Comparison of ENCODE assay signal across 1 cellular context in the genomic region with DNA sequence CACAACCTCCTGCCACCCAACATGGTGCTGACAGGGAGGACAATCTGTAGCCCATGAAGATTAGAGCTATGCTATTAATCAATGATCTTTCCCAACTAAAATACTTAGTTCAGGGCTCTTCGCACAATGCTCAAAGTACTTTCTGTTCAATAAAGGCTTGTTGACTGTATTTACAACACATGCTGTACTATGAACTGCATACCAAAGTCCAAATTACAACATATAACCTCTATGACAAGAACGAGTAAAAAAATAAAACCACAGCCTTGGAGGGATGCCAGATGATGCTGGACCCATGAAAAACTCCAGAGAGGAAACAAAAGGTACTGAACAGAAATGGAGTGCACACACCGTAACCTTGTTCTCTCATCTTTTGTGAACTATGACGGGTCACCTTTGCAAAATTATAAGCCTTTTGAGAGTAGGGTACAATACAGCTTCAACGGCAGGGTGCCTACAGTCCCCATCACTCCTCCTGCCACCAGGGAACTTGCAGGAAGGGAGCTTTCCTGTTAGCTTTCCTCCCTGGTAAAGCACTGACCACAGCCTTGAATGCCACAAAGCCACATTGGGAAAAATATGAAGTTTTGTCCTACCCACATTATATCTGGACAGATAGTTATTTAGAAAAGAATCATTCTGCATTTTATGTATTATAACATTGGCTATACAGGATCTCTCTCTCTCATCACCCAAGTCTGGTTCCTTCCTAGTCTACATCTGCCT.
TF ChIP-seq lines count a peak whose summit lies in the region.

No MANE protein-coding gene starts in this region.

TF ChIP-seq in K562, 482 proteins besides CTCF, POLR2A, EP300 and RAD21 (continued from another document):
- TF ChIP-seq, protein P1, sequence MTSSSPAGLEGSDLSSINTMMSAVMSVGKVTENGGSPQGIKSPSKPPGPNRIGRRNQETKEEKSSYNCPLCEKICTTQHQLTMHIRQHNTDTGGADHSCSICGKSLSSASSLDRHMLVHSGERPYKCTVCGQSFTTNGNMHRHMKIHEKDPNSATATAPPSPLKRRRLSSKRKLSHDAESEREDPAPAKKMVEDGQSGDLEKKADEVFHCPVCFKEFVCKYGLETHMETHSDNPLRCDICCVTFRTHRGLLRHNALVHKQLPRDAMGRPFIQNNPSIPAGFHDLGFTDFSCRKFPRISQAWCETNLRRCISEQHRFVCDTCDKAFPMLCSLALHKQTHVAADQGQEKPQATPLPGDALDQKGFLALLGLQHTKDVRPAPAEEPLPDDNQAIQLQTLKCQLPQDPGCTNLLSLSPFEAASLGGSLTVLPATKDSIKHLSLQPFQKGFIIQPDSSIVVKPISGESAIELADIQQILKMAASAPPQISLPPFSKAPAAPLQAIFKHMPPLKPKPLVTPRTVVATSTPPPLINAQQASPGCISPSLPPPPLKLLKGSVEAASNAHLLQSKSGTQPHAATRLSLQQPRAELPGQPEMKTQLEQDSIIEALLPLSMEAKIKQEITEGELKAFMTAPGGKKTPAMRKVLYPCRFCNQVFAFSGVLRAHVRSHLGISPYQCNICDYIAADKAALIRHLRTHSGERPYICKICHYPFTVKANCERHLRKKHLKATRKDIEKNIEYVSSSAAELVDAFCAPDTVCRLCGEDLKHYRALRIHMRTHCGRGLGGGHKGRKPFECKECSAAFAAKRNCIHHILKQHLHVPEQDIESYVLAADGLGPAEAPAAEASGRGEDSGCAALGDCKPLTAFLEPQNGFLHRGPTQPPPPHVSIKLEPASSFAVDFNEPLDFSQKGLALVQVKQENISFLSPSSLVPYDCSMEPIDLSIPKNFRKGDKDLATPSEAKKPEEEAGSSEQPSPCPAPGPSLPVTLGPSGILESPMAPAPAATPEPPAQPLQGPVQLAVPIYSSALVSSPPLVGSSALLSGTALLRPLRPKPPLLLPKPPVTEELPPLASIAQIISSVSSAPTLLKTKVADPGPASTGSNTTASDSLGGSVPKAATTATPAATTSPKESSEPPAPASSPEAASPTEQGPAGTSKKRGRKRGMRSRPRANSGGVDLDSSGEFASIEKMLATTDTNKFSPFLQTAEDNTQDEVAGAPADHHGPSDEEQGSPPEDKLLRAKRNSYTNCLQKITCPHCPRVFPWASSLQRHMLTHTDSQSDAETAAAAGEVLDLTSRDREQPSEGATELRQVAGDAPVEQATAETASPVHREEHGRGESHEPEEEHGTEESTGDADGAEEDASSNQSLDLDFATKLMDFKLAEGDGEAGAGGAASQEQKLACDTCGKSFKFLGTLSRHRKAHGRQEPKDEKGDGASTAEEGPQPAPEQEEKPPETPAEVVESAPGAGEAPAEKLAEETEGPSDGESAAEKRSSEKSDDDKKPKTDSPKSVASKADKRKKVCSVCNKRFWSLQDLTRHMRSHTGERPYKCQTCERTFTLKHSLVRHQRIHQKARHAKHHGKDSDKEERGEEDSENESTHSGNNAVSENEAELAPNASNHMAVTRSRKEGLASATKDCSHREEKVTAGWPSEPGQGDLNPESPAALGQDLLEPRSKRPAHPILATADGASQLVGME (CRISPR knock-in tag; IDR thresholded peaks at IDR 0.05) = no peak
TF ChIP-seq in K562: peak in this region for 1.
